In the genomic region with DNA sequence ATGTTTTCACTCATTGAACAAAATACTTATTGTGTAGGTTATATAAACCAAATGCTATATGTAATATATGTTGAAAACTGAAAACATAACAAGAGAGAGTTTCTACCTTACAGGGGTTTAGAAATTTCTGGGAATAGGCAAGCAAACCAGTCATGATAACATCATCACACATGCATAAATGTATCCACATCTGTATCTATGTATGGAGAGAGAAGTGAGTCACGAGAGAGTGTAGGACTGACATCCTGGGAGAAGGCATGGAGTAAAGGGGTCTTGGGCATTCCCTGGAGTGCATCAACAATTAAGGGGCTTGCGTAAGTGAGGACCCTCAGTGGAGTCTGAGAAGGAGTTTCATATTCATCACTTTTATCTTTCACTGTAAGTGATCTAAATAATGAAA, we compare ENCODE assay signal across 35 cellular contexts.
"Had no signal": no experiment of that assay in that cellular context is flagged by ENCODE, and none has a peak within 500 bp of the region (broad histone marks: within the 10 kb centered on the region; RNA-seq: fewer than 3 reads in every experiment).

No MANE protein-coding gene starts in this region.

- H3K9me3 ChIP-seq: ascending aorta, pancreas, prostate gland, upper lobe of left lung, vagina had no signal

- H3K4me3 Mint-ChIP-seq: activated CD4-positive, alpha-beta memory T cell treated with anti-CD3 and anti-CD28 coated beads, Interleukin-2, amount 10 ng/mL, durations not matched to agents 7 days and 5 days; activated CD4-positive, alpha-beta T cell treated with anti-CD3 and anti-CD28 coated beads, Interleukin-2, amount 10 ng/mL, durations not matched to agents 24 days and 14 days; activated naive CD4-positive, alpha-beta T cell treated with anti-CD3 and anti-CD28 coated beads, Interleukin-2, amount 10 ng/mL, durations not matched to agents 7 days and 5 days; activated naive CD8-positive, alpha-beta T cell treated with anti-CD3 and anti-CD28 coated beads, Interleukin-2, amount 10 ng/mL, durations not matched to agents 7 days and 5 days; activated T-cell treated with anti-CD3 and anti-CD28 coated beads, Interleukin-2, amount 50 U/mL, for 24 hours; brain; immature natural killer cell; nephron progenitor cell; stimulated activated memory B cell treated with anti-CD40 and anti-IgM and Interleukin-4, amounts not matched to agents 10 μg/mL and 1 μg/mL and 100 μg/mL, for 72 hours; stimulated activated naive CD8-positive, alpha-beta T cell treated with anti-CD3 and anti-CD28 coated beads, Interleukin-15, amount 100 ng/mL, for 72 hours; T-helper 1 cell treated with Interleukin-12 subunit alpha and Interleukin-12 subunit beta and Interleukin-4 antibody, amounts not matched to agents 30 μg/mL and 1 μg/mL, for 36 hours had no signal

- FAIRE-seq: kidney, pancreas, small intestine had no signal

- H3K27me3 Mint-ChIP-seq: activated CD4-positive, alpha-beta memory T cell treated with anti-CD3 and anti-CD28 coated beads, Interleukin-2, amount 10 ng/mL, durations not matched to agents 7 days and 5 days; activated CD4-positive, alpha-beta T cell treated with anti-CD3 and anti-CD28 coated beads, Interleukin-2, amount 10 ng/mL, durations not matched to agents 24 days and 14 days; activated naive CD4-positive, alpha-beta T cell treated with anti-CD3 and anti-CD28 coated beads, Interleukin-2, amount 10 ng/mL, durations not matched to agents 7 days and 5 days; activated T-cell treated with anti-CD3 and anti-CD28 coated beads, Interleukin-2, amount 50 U/mL, for 24 hours; brain; stimulated activated memory B cell treated with anti-CD40 and anti-IgM and Interleukin-4, amounts not matched to agents 10 μg/mL and 1 μg/mL and 100 μg/mL, for 72 hours; stimulated activated naive CD8-positive, alpha-beta T cell treated with anti-CD3 and anti-CD28 coated beads, Interleukin-15, amount 100 ng/mL, for 72 hours had no signal

- H3K36me3 ChIP-seq: ascending aorta, prostate gland, upper lobe of left lung, vagina, WERI-Rb-1 had no signal

- H3K27ac ChIP-seq: ascending aorta, coronary artery, dorsolateral prefrontal cortex, pancreas, prostate gland, upper lobe of left lung, vagina, WERI-Rb-1 had no signal

- H3K9me3 Mint-ChIP-seq: activated CD4-positive, alpha-beta memory T cell treated with anti-CD3 and anti-CD28 coated beads, Interleukin-2, amount 10 ng/mL, durations not matched to agents 7 days and 5 days; activated CD4-positive, alpha-beta T cell treated with anti-CD3 and anti-CD28 coated beads, Interleukin-2, amount 10 ng/mL, durations not matched to agents 24 days and 14 days; activated naive CD4-positive, alpha-beta T cell treated with anti-CD3 and anti-CD28 coated beads, Interleukin-2, amount 10 ng/mL, durations not matched to agents 7 days and 5 days; activated naive CD8-positive, alpha-beta T cell treated with anti-CD3 and anti-CD28 coated beads, Interleukin-2, amount 10 ng/mL, durations not matched to agents 7 days and 5 days; activated T-cell treated with anti-CD3 and anti-CD28 coated beads, Interleukin-2, amount 50 U/mL, for 24 hours; brain; immature natural killer cell; nephron progenitor cell; stimulated activated memory B cell treated with anti-CD40 and anti-IgM and Interleukin-4, amounts not matched to agents 10 μg/mL and 1 μg/mL and 100 μg/mL, for 72 hours; stimulated activated naive CD8-positive, alpha-beta T cell treated with anti-CD3 and anti-CD28 coated beads, Interleukin-15, amount 100 ng/mL, for 72 hours; T-helper 1 cell treated with Interleukin-12 subunit alpha and Interleukin-12 subunit beta and Interleukin-4 antibody, amounts not matched to agents 30 μg/mL and 1 μg/mL, for 36 hours had no signal

- H3K27ac Mint-ChIP-seq: activated CD4-positive, alpha-beta memory T cell treated with anti-CD3 and anti-CD28 coated beads, Interleukin-2, amount 10 ng/mL, durations not matched to agents 7 days and 5 days; activated CD4-positive, alpha-beta T cell treated with anti-CD3 and anti-CD28 coated beads, Interleukin-2, amount 10 ng/mL, durations not matched to agents 24 days and 14 days; activated naive CD4-positive, alpha-beta T cell treated with anti-CD3 and anti-CD28 coated beads, Interleukin-2, amount 10 ng/mL, durations not matched to agents 7 days and 5 days; activated naive CD8-positive, alpha-beta T cell treated with anti-CD3 and anti-CD28 coated beads, Interleukin-2, amount 10 ng/mL, durations not matched to agents 7 days and 5 days; activated T-cell treated with anti-CD3 and anti-CD28 coated beads, Interleukin-2, amount 50 U/mL, for 24 hours; brain; immature natural killer cell; nephron progenitor cell; stimulated activated memory B cell treated with anti-CD40 and anti-IgM and Interleukin-4, amounts not matched to agents 10 μg/mL and 1 μg/mL and 100 μg/mL, for 72 hours; T-helper 1 cell treated with Interleukin-12 subunit alpha and Interleukin-12 subunit beta and Interleukin-4 antibody, amounts not matched to agents 30 μg/mL and 1 μg/mL, for 36 hours had no signal

- H3K4me3 ChIP-seq: ascending aorta, coronary artery, dorsolateral prefrontal cortex, pancreas, prostate gland, upper lobe of left lung, vagina had no signal

- H3K4me1 ChIP-seq: ascending aorta, pancreas, prostate gland, upper lobe of left lung, vagina had no signal

- ATAC-seq: left colon; pancreas; sciatic nerve; stimulated activated memory B cell treated with anti-CD40 and anti-IgM and Interleukin-4, amounts not matched to agents 10 μg/mL and 1 μg/mL and 100 μg/mL, for 72 hours; stimulated activated naive CD8-positive, alpha-beta T cell treated with anti-CD3 and anti-CD28 coated beads, Interleukin-15, amount 100 ng/mL, for 72 hours had no signal

- H3K27me3 ChIP-seq: ascending aorta, dorsolateral prefrontal cortex, pancreas, upper lobe of left lung, vagina had no signal

- H3K4me1 Mint-ChIP-seq: activated CD4-positive, alpha-beta memory T cell treated with anti-CD3 and anti-CD28 coated beads, Interleukin-2, amount 10 ng/mL, durations not matched to agents 7 days and 5 days; stimulated activated memory B cell treated with anti-CD40 and anti-IgM and Interleukin-4, amounts not matched to agents 10 μg/mL and 1 μg/mL and 100 μg/mL, for 72 hours; stimulated activated naive CD8-positive, alpha-beta T cell treated with anti-CD3 and anti-CD28 coated beads, Interleukin-15, amount 100 ng/mL, for 72 hours had no signal

- DNase-seq: activated CD4-positive, alpha-beta memory T cell treated with anti-CD3 and anti-CD28 coated beads, Interleukin-2, amount 10 ng/mL, durations not matched to agents 7 days and 5 days; activated CD4-positive, alpha-beta T cell treated with anti-CD3 and anti-CD28 coated beads, Interleukin-2, amount 10 ng/mL, durations not matched to agents 24 days and 14 days; activated CD4-positive, CD25-positive, alpha-beta regulatory T cell treated with anti-CD3 and anti-CD28 coated beads, Interleukin-2, amount 50 U/mL, for 72 hours; activated CD8-positive, alpha-beta memory T cell treated with anti-CD3 and anti-CD28 coated beads, Interleukin-2, amount 50 U/mL, for 48 hours; activated gamma-delta T cell; activated naive CD4-positive, alpha-beta T cell treated with anti-CD3 and anti-CD28 coated beads, Interleukin-2, amount 10 ng/mL, durations not matched to agents 7 days and 5 days; activated naive CD8-positive, alpha-beta T cell treated with anti-CD3 and anti-CD28 coated beads, Interleukin-2, amount 10 ng/mL, durations not matched to agents 7 days and 5 days; activated T-cell treated with anti-CD3 and anti-CD28 coated beads, Interleukin-2, amount 50 U/mL, for 24 hours; dorsolateral prefrontal cortex; effector memory CD4-positive, alpha-beta T cell; head of caudate nucleus; hippocampal formation; immature natural killer cell; kidney; left colon; mammary epithelial cell; nephron progenitor cell; nucleus accumbens; pancreas; retina; small intestine; stimulated activated CD4-positive, alpha-beta T cell treated with anti-CD3 and anti-CD28 coated beads, Interleukin-4, amount 100 ng/mL, for 24 hours; stimulated activated naive CD8-positive, alpha-beta T cell treated with anti-CD3 and anti-CD28 coated beads, Interleukin-15, amount 100 ng/mL, for 72 hours; substantia nigra; T1000; upper lobe of left lung; WERI-Rb-1 had no signal
